8 cellular contexts compared by ENCODE assay signal in genomic region chr12:47755655-47756562, GRCh38. TPM values are rescaled to one million over a fixed set of nuclear protein-coding genes. Genes with fewer than 3 reads are reported as not detected.
DNase-seq lines count a peak whose midpoint lies in the region; ATAC-seq and TF ChIP-seq lines count a peak whose summit lies in the region.

No MANE protein-coding gene starts in this region.

- peak; percentile 63 for DNase-seq in GM12864 (ENCODE audit: low read depth)
- DNase-seq in dorsolateral prefrontal cortex, result no peak
- peak; percentile 76 for DNase-seq in stomach
- no peak for DNase-seq in NCI-H2107 treated with DMSO at 0.1 percent for 48 hours (lab: John Stamatoyannopoulos, UW; ENCODE audit: unreplicated experiment)
- DNase-seq in putamen (ENCODE audit: low spot score), result no peak
- no peak for DNase-seq in NCI-H345 treated with DMSO at 0.1 percent for 48 hours (lab: John Stamatoyannopoulos, UW; ENCODE audit: unreplicated experiment)

- 56 to 69% (median 65%) methylated on average over 12 of the region's 12 CpGs for WGBS in stomach, 5 donors

- no peak for TF ChIP-seq POLR2A in stomach (IDR thresholded peaks at IDR 0.05)

- ATAC-seq in GM19438 (IDR thresholded peaks at IDR 0.05; ENCODE audit: low read depth, unreplicated experiment) (peak; percentile 73), HG03439 (IDR thresholded peaks at IDR 0.05; ENCODE audit: unreplicated experiment) (peak; percentile 70)

- intact Hi-C loops in dorsolateral prefrontal cortex (cut with DNase I) (no loop called here), stomach (cut with DNase I; ENCODE audit: low total_unique reads) (no loop called here)

- TF ChIP-seq EP300 in stomach (IDR thresholded peaks at IDR 0.05), result no peak

- no peaks in the 10 kb centered on the region for H3K27me3 ChIP-seq in dorsolateral prefrontal cortex
- no peaks in the 10 kb centered on the region for H3K27me3 ChIP-seq in stomach

- H3K4me1 ChIP-seq in stomach, result peaks cover 65 to 84% (median 80%) of the 10 kb centered on the region in 4 donors

- peak overlapping the region; percentile 41; the same call in 1 of the 2 replicates for H3K4me3 ChIP-seq in GM12864 (ENCODE audit: low read depth, low read length)
- peak overlapping the region in 57 of 59 donors; percentile 7 to 91 (median 72) for H3K4me3 ChIP-seq in dorsolateral prefrontal cortex
- peak overlapping the region; percentile 11 to 75 (median 57) for H3K4me3 ChIP-seq in stomach

- no peaks in the 10 kb centered on the region for H3K9me3 ChIP-seq in stomach

- peak overlapping the region; percentile 29 to 97 (median 95) for H3K27ac ChIP-seq in dorsolateral prefrontal cortex
- peak overlapping the region; percentile 76 to 88 (median 80) for H3K27ac ChIP-seq in stomach

- H3K36me3 ChIP-seq in stomach, result peaks cover 0 to 9% (median 4%) of the 10 kb centered on the region in 4 donors

- no peak for TF ChIP-seq CTCF in GM12864 (IDR thresholded peaks at IDR 0.05; ENCODE audit: low read depth, low read length, missing control alignments)
- no peak for TF ChIP-seq CTCF in dorsolateral prefrontal cortex (IDR thresholded peaks at IDR 0.05 in 54 of 56, conservative IDR thresholded peaks at IDR 0.05 in 2 of 56; ENCODE audit: low read depth in 1 of 56, partially characterized antibody in 56 of 56)
- TF ChIP-seq CTCF in stomach (IDR thresholded peaks at IDR 0.05), result no peak

RNA-seq across cellular contexts. Expression of gene RAPGEF3, which starts 2.8 kb away (rescaled TPM):
- total RNA-seq in dorsolateral prefrontal cortex, result 100 to 1,000 TPM in 51 of 120 experiments, 10 to 100 TPM in 69; 33.3 to 206 (median 93.7) TPM
- total RNA-seq in stomach, result 100 to 1,000 TPM in 1 of 5 donors, 10 to 100 TPM in 4; 15.9 to 114 (median 25.0) TPM
- 10 to 100 TPM; 21.2 to 33.1 (median 22.9) TPM for polyA plus RNA-seq in stomach

RNA-seq across cellular contexts. Expression of gene SLC48A1, which starts 17.1 kb away (rescaled TPM):
- total RNA-seq in dorsolateral prefrontal cortex (100 to 1,000 TPM in 84 of 120 experiments, 10 to 100 TPM in 36; 71.9 to 264 (median 114) TPM), stomach (10 to 100 TPM in 3 of 5 donors, 1 to 10 TPM in 2; 2.3 to 29.0 (median 18.1) TPM)
- 10 to 100 TPM in 1 of 3 donors, 1 to 10 TPM in 2; 6.3 to 18.2 (median 9.4) TPM for polyA plus RNA-seq in stomach

RNA-seq across cellular contexts. Expression of gene ENDOU, which starts 30.6 kb away (rescaled TPM):
- total RNA-seq in dorsolateral prefrontal cortex, result 1 to 10 TPM in 111 of 120 experiments, under 1 TPM in 9; 0.65 to 4.5 (median 2.0) TPM
- 1 to 10 TPM in 1 of 5 donors, not detected in 4; 1.8 TPM for total RNA-seq in stomach
- polyA plus RNA-seq in stomach, result 1 to 10 TPM in 1 of 3 donors, not detected in 2; 7.6 TPM

RNA-seq across cellular contexts. Expression of gene RPAP3, which starts 50.1 kb away (rescaled TPM):
- 10 to 100 TPM; 18.5 to 41.3 (median 28.2) TPM for total RNA-seq in dorsolateral prefrontal cortex
- total RNA-seq in stomach, result 10 to 100 TPM in 4 of 5 donors, 1 to 10 TPM in 1; 3.5 to 47.4 (median 17.3) TPM
- polyA plus RNA-seq in stomach, result 10 to 100 TPM in 1 of 3 donors, 1 to 10 TPM in 2; 7.9 to 10.8 (median 8.5) TPM

Comparison
In these comparisons a context has a peak if more than half of its experiments do, and no peak if none do; other contexts are left out.
1. DNase-seq: peak in GM12864 (single experiment) and stomach (single experiment); none in dorsolateral prefrontal cortex (0 of 10), NCI-H2107 treated with DMSO at 0.1 percent for 48 hours (single experiment), putamen (single experiment) and NCI-H345 treated with DMSO at 0.1 percent for 48 hours (single experiment).
2. Peak in every context shown above with its lines, with median percentiles within 50 percentile points of each other: H3K4me3 ChIP-seq.